In genomic region chr11:76626921-76627391, GRCh38 we compare ENCODE assay signal across 1 cellular context.
A peak's percentile ranks its signal among the peaks of the same experiment; 100 is the strongest.
TF ChIP-seq lines count a peak whose summit lies in the region.

No MANE protein-coding gene starts in this region.

TF ChIP-seq in GM12878, 131 proteins besides CTCF, POLR2A, EP300 and RAD21 (continued from another document):
- TF ChIP-seq IRF5 (IDR thresholded peaks at IDR 0.05; ENCODE audit: borderline replicate concordance) = no peak
- no peak for TF ChIP-seq SUPT20H (IDR thresholded peaks at IDR 0.05; ENCODE audit: borderline replicate concordance, control insufficient read depth, low read depth, low read length)
- TF ChIP-seq CHD4 (IDR thresholded peaks at IDR 0.05) = 0 out of 2 replicates have a peak, but pooled peaks have one; percentile 56
- TF ChIP-seq ZNF622 (IDR thresholded peaks at IDR 0.05) = no peak
- no peak for TF ChIP-seq SRF (IDR thresholded peaks at IDR 0.05; ENCODE audit: low read depth in 2 of 2, low read length in 2 of 2)
- TF ChIP-seq MYC (IDR thresholded peaks at IDR 0.05; ENCODE audit: insufficient read depth, insufficient read length, insufficient replicate concordance, low read length, severe bottlenecking) = no peak
- peak; percentile 79 for TF ChIP-seq RELB (IDR thresholded peaks at IDR 0.05; ENCODE audit: low read depth)
- TF ChIP-seq SPI1 (IDR thresholded peaks at IDR 0.05; ENCODE audit: borderline replicate concordance, insufficient read depth, low read depth, low read length) = peak; percentile 48
- TF ChIP-seq RB1 (IDR thresholded peaks at IDR 0.05; ENCODE audit: borderline replicate concordance) = no peak
- peak; percentile 70; the same call in 1 of the 2 replicates for TF ChIP-seq RAD51 (IDR thresholded peaks at IDR 0.05)
- no peak; the same call in 1 of the 2 replicates for TF ChIP-seq HDAC2 (IDR thresholded peaks at IDR 0.05)
- TF ChIP-seq BCLAF1 (IDR thresholded peaks at IDR 0.05) = no peak
- TF ChIP-seq PAX5 (IDR thresholded peaks at IDR 0.05; ENCODE audit: borderline replicate concordance, low read depth, low read length) = peak; percentile 96; the same call in 1 of the 2 replicates
- TF ChIP-seq SMC3 (IDR thresholded peaks at IDR 0.05; ENCODE audit: borderline replicate concordance, low read length) = no peak
- peak; percentile 71 for TF ChIP-seq BCL11A (IDR thresholded peaks at IDR 0.05; ENCODE audit: low read depth, low read length)
- 0 out of 2 replicates have a peak, but pooled peaks have one; percentile 17 for TF ChIP-seq ZNF592 (IDR thresholded peaks at IDR 0.05)
- no peak for TF ChIP-seq SIN3A (IDR thresholded peaks at IDR 0.05; ENCODE audit: low read depth, low read length)
- TF ChIP-seq KLF5 (IDR thresholded peaks at IDR 0.05; ENCODE audit: partially characterized antibody) = no peak
- no peak for TF ChIP-seq SIX5 (IDR thresholded peaks at IDR 0.05; ENCODE audit: low read depth, low read length, severe bottlenecking)
- TF ChIP-seq PML (IDR thresholded peaks at IDR 0.05; ENCODE audit: low read length) = no peak
- peak; percentile 99 for TF ChIP-seq TBL1XR1 (IDR thresholded peaks at IDR 0.05; ENCODE audit: low read depth, low read length)
